Comparison of ENCODE assay signal across 17 cellular contexts in the genomic region with DNA sequence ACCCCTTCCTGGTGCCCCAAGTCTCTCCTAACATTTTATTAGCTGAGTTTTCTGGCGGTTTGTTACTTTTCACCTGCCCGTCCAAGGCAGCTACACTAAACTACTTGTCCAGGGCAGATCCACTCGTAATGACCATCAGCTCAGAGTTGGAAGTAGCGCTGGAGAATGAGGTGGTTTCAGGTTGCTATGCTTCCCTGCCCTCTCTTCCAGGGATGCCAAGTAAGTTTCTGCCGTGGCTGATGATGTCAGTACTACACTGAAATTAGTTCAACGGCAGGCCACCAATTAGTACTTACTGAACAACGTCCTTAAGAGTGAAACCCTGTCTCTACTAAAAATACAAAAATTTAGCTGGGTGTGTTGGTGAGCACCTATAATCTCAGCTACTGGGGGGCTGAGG. TPM values are rescaled to one million over a fixed set of nuclear protein-coding genes. Genes with fewer than 3 reads are reported as not detected.
A peak's percentile ranks its signal among the peaks of the same experiment; 100 is the strongest.
DNase-seq lines count a peak whose midpoint lies in the region; ATAC-seq and TF ChIP-seq lines count a peak whose summit lies in the region.
"Had no signal": no experiment of that assay in that cellular context is flagged by ENCODE, and none has a peak within 500 bp of the region (broad histone marks: within the 10 kb centered on the region; RNA-seq: fewer than 3 reads in every experiment).

No MANE protein-coding gene starts in this region.

- H3K4me3 ChIP-seq in gastroesophageal sphincter (no peak overlapping the region), parathyroid adenoma (ENCODE audit: low read depth, low read length) (no peak overlapping the region), tibial nerve (no peak overlapping the region)
- H3K4me3 ChIP-seq: lower lobe of right lung, upper lobe of right lung had no signal

- H3K79me2 ChIP-seq in parathyroid adenoma = peaks cover 7% of the 10 kb centered on the region

- intact Hi-C loops in Right ventricle myocardium superior (cut with DNase I) (no loop called here), Right ventricle myocardium inferior (cut with DNase I) (loop anchor here (2.0 kb wide), 1 partner anchor 55 kb away; a partner anchor contains a TSS)

- H3K27me3 ChIP-seq in gastroesophageal sphincter (no peaks in the 10 kb centered on the region), parathyroid adenoma (ENCODE audit: control insufficient read depth, insufficient read depth, low read length) (no peaks in the 10 kb centered on the region), tibial nerve (no peaks in the 10 kb centered on the region)
- H3K27me3 ChIP-seq: upper lobe of right lung had no signal

- ATAC-seq in Right ventricle myocardium superior (ENCODE audit: poor library complexity) (peak; percentile 19), Right ventricle myocardium inferior (no peak), gastroesophageal sphincter (peak; percentile 49)
- ATAC-seq: HCT116, lower lobe of right lung, upper lobe of right lung had no signal

- no peak for TF ChIP-seq EP300 in gastroesophageal sphincter (IDR thresholded peaks at IDR 0.05)
- no peak for TF ChIP-seq EP300 in tibial nerve (IDR thresholded peaks at IDR 0.05)

- H3K27ac ChIP-seq in gastroesophageal sphincter (peak overlapping the region; percentile 50 to 85 (median 84)), parathyroid adenoma (peak overlapping the region; percentile 33), tibial nerve (peak overlapping the region; percentile 17 to 78 (median 46))
- H3K27ac ChIP-seq: lower lobe of right lung, upper lobe of right lung had no signal

- H3K9ac ChIP-seq in parathyroid adenoma = no peak overlapping the region

- no peak for TF ChIP-seq POLR2A in gastroesophageal sphincter (IDR thresholded peaks at IDR 0.05)
- TF ChIP-seq POLR2A in tibial nerve (IDR thresholded peaks at IDR 0.05) = no peak

- H3K4me1 ChIP-seq in gastroesophageal sphincter (peaks cover 0 to 87% (median 7%) of the 10 kb centered on the region in 3 donors), parathyroid adenoma (peaks cover 19% of the 10 kb centered on the region), tibial nerve (peaks cover 0 to 44% (median 12%) of the 10 kb centered on the region in 4 donors)
- H3K4me1 ChIP-seq: lower lobe of right lung had no signal

- H3K9me3 ChIP-seq in gastroesophageal sphincter (no peaks in the 10 kb centered on the region), parathyroid adenoma (ENCODE audit: control insufficient read depth, low read length) (no peaks in the 10 kb centered on the region), tibial nerve (no peaks in the 10 kb centered on the region)
- H3K9me3 ChIP-seq: lower lobe of right lung, upper lobe of right lung had no signal

- peak overlapping the region; percentile 18 for H3K4me2 ChIP-seq in parathyroid adenoma (ENCODE audit: low read length)

- 20 to 37% methylated on average over 1 to 3 of the region's 7 CpGs for WGBS in gastroesophageal sphincter (ENCODE audit: low coverage in 1 of 2), 2 donors
- 65 to 76% methylated on average over 7 of the region's 7 CpGs for WGBS in tibial nerve, 2 donors

- no peak overlapping the region for H2AFZ ChIP-seq in parathyroid adenoma

- no peak for TF ChIP-seq CTCF in gastroesophageal sphincter (IDR thresholded peaks at IDR 0.05)
- no peak for TF ChIP-seq CTCF in parathyroid adenoma (IDR thresholded peaks at IDR 0.05)
- no peak for TF ChIP-seq CTCF in tibial nerve (IDR thresholded peaks at IDR 0.05)

- DNase-seq in Right ventricle myocardium superior (no peak), Right ventricle myocardium inferior (ENCODE audit: missing footprints) (no peak), tibial nerve (ENCODE audit: low spot score in 2 of 2) (no peak), activated T-cell treated with anti-CD3 and anti-CD28 coated beads for 4 hours (no peak), AG08395 (ENCODE audit: low spot score) (no peak), AG08396 (ENCODE audit: low spot score) (no peak)
- DNase-seq: activated CD4-positive, alpha-beta T cell treated with anti-CD3 and anti-CD28 coated beads, Interleukin-2, amount 50 U/mL, for 1 hour; activated naive CD4-positive, alpha-beta T cell; Kasumi-1; lower lobe of right lung; NCI-H1417 treated with DMSO at 0.1 percent for 48 hours; NCI-H2227 treated with DMSO at 0.1 percent for 48 hours; NK-92 treated with Interleukin-12 subunit alpha and Interleukin-12 subunit beta, amount 100 ng/mL, for 24 hours; upper lobe of right lung had no signal

- H3K36me3 ChIP-seq in gastroesophageal sphincter (no peaks in the 10 kb centered on the region), parathyroid adenoma (ENCODE audit: control insufficient read depth, insufficient read depth, low read length) (no peaks in the 10 kb centered on the region), tibial nerve (no peaks in the 10 kb centered on the region)
- H3K36me3 ChIP-seq: lower lobe of right lung, upper lobe of right lung had no signal

RNA-seq across cellular contexts. Expression of a gene that starts 55.2 kb away (rescaled TPM):
- total RNA-seq in Right ventricle myocardium superior (29.1 TPM), Right ventricle myocardium inferior (28.3 TPM), gastroesophageal sphincter (10 to 100 TPM; 40.8 to 73.8 (median 47.7) TPM), tibial nerve (10 to 100 TPM; 31.4 to 46.5 (median 36.0) TPM)

Comparison
In these comparisons a context has a peak if more than half of its experiments do, and no peak if none do; other contexts are left out.
1. H3K27ac ChIP-seq: peak in every context shown above with its lines; median percentile 84 in gastroesophageal sphincter; 46 in tibial nerve; 33 in parathyroid adenoma.